In the genomic region with DNA sequence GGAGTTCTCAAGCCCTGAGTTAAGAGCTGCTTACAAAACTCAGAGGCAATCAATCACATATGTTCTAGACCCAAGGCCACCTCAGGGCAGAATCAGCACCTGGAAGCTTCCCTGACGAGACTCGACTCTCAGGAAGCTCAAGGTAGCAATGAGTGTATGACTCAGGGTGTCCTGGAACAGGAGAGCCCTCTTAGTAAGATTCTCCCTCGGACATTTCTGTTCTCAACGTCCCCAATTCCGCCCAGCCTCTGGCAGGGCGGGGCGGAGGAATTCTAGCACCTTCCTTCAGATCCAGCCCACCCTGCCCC, we compare ENCODE assay signal across 13 cellular contexts. TPM values are rescaled to one million over a fixed set of nuclear protein-coding genes. Genes with fewer than 3 reads are reported as not detected.
DNase-seq lines count a peak whose midpoint lies in the region; ATAC-seq, FAIRE-seq and TF ChIP-seq lines count a peak whose summit lies in the region.
"Had no signal": no experiment of that assay in that cellular context is flagged by ENCODE, and none has a peak within 500 bp of the region (broad histone marks: within the 10 kb centered on the region; RNA-seq: fewer than 3 reads in every experiment).

No MANE protein-coding gene starts in this region.

- no TSS peak for BruUV-seq in K562 (replicated peaks; lab: Mats Ljungman, UMichigan)

- H3K9me1 ChIP-seq in K562 (ENCODE audit: control insufficient read depth, insufficient read depth, low read length), result no peaks in the 10 kb centered on the region

- H3K4me1 ChIP-seq in KMS-11 (ENCODE audit: low read depth, poor library complexity, severe bottlenecking) (peaks cover 11% of the 10 kb centered on the region), K562 (replicated peaks in 1 of 2; ENCODE audit: control insufficient read depth in 2 of 2, insufficient read depth in 2 of 2, low read length in 2 of 2) (peaks cover 4 to 5% of the 10 kb centered on the region in 2 experiments; a peak in 2 of 5 replicates), pancreas (no peaks in the 10 kb centered on the region)
- H3K4me1 ChIP-seq: BLaER1 treated with 17β-estradiol and CSF1 and Interleukin-3, amounts not matched to agents 10 nM and 100 nM; SJCRH30 had no signal

- H3K9ac ChIP-seq in KMS-11 (no peak overlapping the region), K562 (ENCODE audit: insufficient read depth in 1 of 2, low read depth in 2 of 2, low read length in 2 of 2) (no peak overlapping the region; a peak in 1 of 4 replicates)
- H3K9ac ChIP-seq: BLaER1 treated with 17β-estradiol and CSF1 and Interleukin-3, amounts not matched to agents 10 nM and 100 nM had no signal

- FAIRE-seq in K562 (lab: Jason Lieb, UNC) (no peak), pancreas (lab: Jason Lieb, UNC) (no peak), urothelium cell line (lab: Jason Lieb, UNC) (no peak)

- H3K27ac ChIP-seq in KMS-11, result no peak overlapping the region; the same call in 1 of the 2 replicates
- no peak overlapping the region for H3K27ac ChIP-seq in K562 (ENCODE audit: extremely low read depth, low read depth, low read length)
- no peak overlapping the region for H3K27ac ChIP-seq in pancreas
- H3K27ac ChIP-seq: BLaER1 treated with 17β-estradiol and CSF1 and Interleukin-3, amounts not matched to agents 10 nM and 100 nM; PC-9; SJCRH30 had no signal

- 11% methylated on average over 5 of the region's 7 CpGs for WGBS in K562 (ENCODE audit: insufficient coverage, low coverage, missing lambda C conversion rate)
- WGBS in pancreas, 2 donors, result 58% methylated on average over 7 of the region's 7 CpGs

- H4K20me1 ChIP-seq in KMS-11 (ENCODE audit: insufficient read depth) (no peaks in the 10 kb centered on the region), K562 (replicated peaks; ENCODE audit: control insufficient read depth, insufficient read depth, low read length) (no peaks in the 10 kb centered on the region)
- H4K20me1 ChIP-seq: BLaER1 treated with 17β-estradiol and CSF1 and Interleukin-3, amounts not matched to agents 10 nM and 100 nM had no signal

- H2AFZ ChIP-seq in KMS-11 (ENCODE audit: low read depth) (peak overlapping the region; percentile 63; the same call in 1 of the 2 replicates), K562 (ENCODE audit: low read depth, low read length) (peak overlapping the region; percentile 51; the same call in 1 of the 2 replicates)
- H2AFZ ChIP-seq: PC-9 had no signal

- POLR2A ChIA-PET in K562 (lab: Yijun Ruan, JAX), result interaction anchor here (0.6 to 2.0 kb wide), 3 partner anchors 20 to 415 kb away, joined by 3 to 4 read pairs (median 4); no protein-coding TSS in a partner anchor

- H3K79me2 ChIP-seq in KMS-11 (ENCODE audit: insufficient read depth, low read depth), result no peaks in the 10 kb centered on the region
- no peaks in the 10 kb centered on the region for H3K79me2 ChIP-seq in K562 (ENCODE audit: control insufficient read depth, insufficient read depth, low read length)

- TF ChIP-seq RAD21 in K562 (CRISPR knock-in tag; conservative IDR thresholded peaks at IDR 0.05 in 1 of 2, IDR thresholded peaks at IDR 0.05 in 1 of 2), result no peak

- H3K4me2 ChIP-seq in KMS-11 (peak overlapping the region; percentile 52; the same call in 1 of the 2 replicates), K562 (ENCODE audit: insufficient read depth, low read length) (peak overlapping the region; percentile 15; the same call in 1 of the 2 replicates)
- H3K4me2 ChIP-seq: BLaER1 treated with 17β-estradiol and CSF1 and Interleukin-3, amounts not matched to agents 10 nM and 100 nM; PC-9 had no signal

- no peaks in the 10 kb centered on the region for H3K36me3 ChIP-seq in KMS-11 (ENCODE audit: insufficient read depth)
- H3K36me3 ChIP-seq in K562 (ENCODE audit: control insufficient read depth, insufficient read depth, low read length), result no peaks in the 10 kb centered on the region
- no peaks in the 10 kb centered on the region for H3K36me3 ChIP-seq in pancreas
- H3K36me3 ChIP-seq: BLaER1 treated with 17β-estradiol and CSF1 and Interleukin-3, amounts not matched to agents 10 nM and 100 nM; SJCRH30 had no signal

- TF ChIP-seq EP300 in K562 (IDR thresholded peaks at IDR 0.05; ENCODE audit: low read length), result no peak

- no peak for TF ChIP-seq POLR2A in K562 (conservative IDR thresholded peaks at IDR 0.05)

- ATAC-seq in K562 (peak; percentile 16; the same call in 1 of the 3 replicates), esophagus mucosa (peak; percentile 78), pancreas (peak; percentile 66 to 72 (median 69)), HG02610 (IDR thresholded peaks at IDR 0.05; ENCODE audit: unreplicated experiment) (no peak)

- in situ Hi-C loops in K562 (cut with MboI), result loop anchor here (25.0 kb wide), 1 partner anchor 929 kb away; no protein-coding TSS in a partner anchor

- H3K27me3 ChIP-seq in KMS-11 (ENCODE audit: insufficient read depth, low read depth), result no peaks in the 10 kb centered on the region
- peaks cover 29 to 46% of the 10 kb centered on the region in 2 experiments for H3K27me3 ChIP-seq in K562 (ENCODE audit: control insufficient read depth in 2 of 2, insufficient read depth in 2 of 2, low read length in 2 of 2)
- H3K27me3 ChIP-seq in pancreas, result no peaks in the 10 kb centered on the region
- H3K27me3 ChIP-seq: BLaER1 treated with 17β-estradiol and CSF1 and Interleukin-3, amounts not matched to agents 10 nM and 100 nM; SJCRH30 had no signal

- DNase-seq in K562 (ENCODE audit: extremely low read depth in 1 of 4, low spot score in 3 of 4), result no peak
- DNase-seq in pancreas, result peak in 2 of 6 donors; percentile 23 to 29
- DNase-seq in Ammon's horn (ENCODE audit: low spot score), result no peak
- DNase-seq in urothelium cell line (ENCODE audit: low spot score), result no peak
- DNase-seq in NCI-H146 treated with DMSO at 0.1 percent for 48 hours (lab: John Stamatoyannopoulos, UW; ENCODE audit: unreplicated experiment), result no peak
- DNase-seq: CD8-positive, alpha-beta T cell; NCI-H187 treated with DMSO at 0.1 percent for 48 hours had no signal

- CTCF ChIA-PET in K562 (lab: Yijun Ruan, JAX; ENCODE audit: low intra/inter-chr PET ratio), result interaction anchor here (2.3 kb wide), 1 partner anchor 203 kb away, joined by 7 read pairs; no protein-coding TSS in a partner anchor

- H3K4me3 ChIP-seq in KMS-11 (IDR thresholded peaks at IDR 0.05; ENCODE audit: insufficient read depth, low read depth, low read length), result no peak overlapping the region
- no peak overlapping the region for H3K4me3 ChIP-seq in K562
- peak overlapping the region in 1 of 4 donors; percentile 1 for H3K4me3 ChIP-seq in pancreas
- H3K4me3 ChIP-seq: BLaER1 treated with 17β-estradiol and CSF1 and Interleukin-3, amounts not matched to agents 10 nM and 100 nM; PC-9; SJCRH30 had no signal

- TF ChIP-seq CTCF in KMS-11 (conservative IDR thresholded peaks at IDR 0.05; ENCODE audit: low read depth, low read length) (no peak), K562 (IDR thresholded peaks at IDR 0.05 in 2 of 3, conservative IDR thresholded peaks at IDR 0.05 in 1 of 3; ENCODE audit: insufficient read depth in 2 of 3, low read depth in 1 of 3, low read length in 3 of 3) (no peak), pancreas (IDR thresholded peaks at IDR 0.05) (no peak)

- intact Hi-C loops in K562 (cut with micrococcal nuclease), result loop anchor here (2.0 kb wide), 1 partner anchor 203 kb away; no protein-coding TSS in a partner anchor
- intact Hi-C loops in pancreas (cut with DNase I), result loop anchor here in 2 of 3 donors (5.0 to 10.0 kb wide), 2 partner anchors 201 to 204 kb away; no protein-coding TSS in a partner anchor

- H3K9me3 ChIP-seq in K562 (replicated peaks; ENCODE audit: control insufficient read depth, insufficient read depth, low read depth, low read length), result no peaks in the 10 kb centered on the region; the same call in 1 of the 2 replicates
- no peaks in the 10 kb centered on the region for H3K9me3 ChIP-seq in pancreas
- H3K9me3 ChIP-seq: SJCRH30 had no signal

RNA-seq across cellular contexts. Expression of a gene that starts 39.6 kb away (rescaled TPM):
- 2.9 and 5.1 TPM in 2 replicates for total RNA-seq in K562 (2011; cell fraction: chromatin; rRNA removed; ENCODE audit: low replicate concordance)
- total RNA-seq in K562 (2011; cell fraction: nucleolus; rRNA removed), result 4.3 and 5.7 TPM in 2 replicates
- total RNA-seq in K562 (2011; cell fraction: nucleoplasm; rRNA removed), result 3.2 and 4.5 TPM in 2 replicates
- total RNA-seq in K562 (2014; rRNA removed) (14.8 and 18.2 TPM in 2 replicates), K562 (2014; rRNA removed; fragmentation: Illumina TruSeq; extraction: Trizol) (2.2 and 2.3 TPM in 2 replicates), K562 (2015; rRNA removed; fragmentation: Illumina TruSeq; extraction: Trizol) (1.4 and 1.7 TPM in 2 replicates), K562 (2021) (14.3 and 14.5 TPM in 2 replicates), esophagus mucosa (10.1 TPM), pancreas (10 to 100 TPM in 3 of 6 donors, 1 to 10 TPM in 3; 5.7 to 21.2 (median 11.1) TPM)
- polyA plus RNA-seq in K562 (2011; rRNA removed) (3.7 and 6.7 TPM in 2 replicates), K562 (2014; fragmentation: Illumina TruSeq; extraction: Trizol) (2.9 and 4.9 TPM in 2 replicates), K562 (2014; fragmentation: Nextera tagmentation; extraction: Ambion mirVana) (1 to 10 TPM in 1 of 2 experiments, under 1 TPM in 1; 0.62 to 1.3 TPM), K562 (2014; rRNA removed) (5.1 and 8.1 TPM in 2 replicates), pancreas (10 to 100 TPM in 1 of 2 donors, 1 to 10 TPM in 1; 8.1 to 12.4 TPM)
- 2.2 and 8.3 TPM in 2 replicates for polyA plus RNA-seq in K562 (2011; cell fraction: cytosol; rRNA removed)
- 4.4 and 6.0 TPM in 2 replicates for polyA plus RNA-seq in K562 (2011; cell fraction: nucleus; rRNA removed)
- polyA plus RNA-seq in K562 (2012), result 3.5 and 5.6 TPM in 2 replicates
- polyA minus RNA-seq in K562 (2011; rRNA and poly(A)+ RNA removed), result 3.2 TPM in 2 replicates
- polyA minus RNA-seq in K562 (2011; cell fraction: cytosol; rRNA and poly(A)+ RNA removed), result 2.2 and 4.3 TPM in 2 replicates
- 3.2 and 4.1 TPM in 2 replicates for polyA minus RNA-seq in K562 (2011; cell fraction: nucleus; rRNA and poly(A)+ RNA removed)

RNA-seq across cellular contexts. Expression of a gene that starts 41.3 kb away (rescaled TPM):
- total RNA-seq in K562 (2011; cell fraction: chromatin; rRNA removed; ENCODE audit: low replicate concordance), result 4.0 and 10.2 TPM in 2 replicates
- total RNA-seq in K562 (2011; cell fraction: nucleolus; rRNA removed), result 9.7 and 10.3 TPM in 2 replicates
- 5.5 and 5.7 TPM in 2 replicates for total RNA-seq in K562 (2011; cell fraction: nucleoplasm; rRNA removed)
- total RNA-seq in K562 (2014; rRNA removed) (19.4 and 25.7 TPM in 2 replicates), K562 (2014; rRNA removed; fragmentation: Illumina TruSeq; extraction: Trizol) (8.9 and 9.0 TPM in 2 replicates), K562 (2015; rRNA removed; fragmentation: Illumina TruSeq; extraction: Trizol) (12.6 and 14.0 TPM in 2 replicates), K562 (2021) (17.3 and 17.9 TPM in 2 replicates), esophagus mucosa (17.8 TPM), pancreas (10 to 100 TPM; 12.3 to 19.6 (median 16.6) TPM)
- polyA plus RNA-seq in K562 (2011; rRNA removed) (16.1 and 21.9 TPM in 2 replicates), K562 (2014; fragmentation: Illumina TruSeq; extraction: Trizol) (15.7 and 17.1 TPM in 2 replicates), K562 (2014; fragmentation: Nextera tagmentation; extraction: Ambion mirVana) (under 1 TPM; 0.53 to 0.67 TPM), K562 (2014; rRNA removed) (10.0 and 17.7 TPM in 2 replicates), pancreas (10 to 100 TPM in 1 of 2 donors, 1 to 10 TPM in 1; 9.7 to 18.8 TPM)
- 17.5 and 35.2 TPM in 2 replicates for polyA plus RNA-seq in K562 (2011; cell fraction: cytosol; rRNA removed)
- polyA plus RNA-seq in K562 (2011; cell fraction: nucleus; rRNA removed), result 14.3 and 27.7 TPM in 2 replicates
- 8.6 and 12.1 TPM in 2 replicates for polyA plus RNA-seq in K562 (2012)
- 8.7 and 16.4 TPM in 2 replicates for polyA minus RNA-seq in K562 (2011; rRNA and poly(A)+ RNA removed)
- polyA minus RNA-seq in K562 (2011; cell fraction: cytosol; rRNA and poly(A)+ RNA removed), result 7.0 and 9.4 TPM in 2 replicates
- 7.4 and 10.4 TPM in 2 replicates for polyA minus RNA-seq in K562 (2011; cell fraction: nucleus; rRNA and poly(A)+ RNA removed)
- total RNA-seq: PC-9, SJCRH30 had no signal
